ENCODE assay signal across 2 cellular contexts in genomic region chr1:109482796-109483638, GRCh38.
TF ChIP-seq lines count a peak whose summit lies in the region.

No MANE protein-coding gene starts in this region.

TF ChIP-seq in HCT116, 20 proteins besides CTCF, POLR2A, EP300 and RAD21:
- no peak for TF ChIP-seq ELF1 (IDR thresholded peaks at IDR 0.05; ENCODE audit: borderline replicate concordance, low read depth)
- no peak for TF ChIP-seq CBX3 (IDR thresholded peaks at IDR 0.05; ENCODE audit: low read depth)
- no peak for TF ChIP-seq SRF (IDR thresholded peaks at IDR 0.05; ENCODE audit: low read depth)
- TF ChIP-seq REST (IDR thresholded peaks at IDR 0.05; ENCODE audit: low read depth), result no peak
- TF ChIP-seq ZBTB33 (IDR thresholded peaks at IDR 0.05; ENCODE audit: extremely low read depth, insufficient replicate concordance, low read length), result no peak
- TF ChIP-seq ZNF274 (IDR thresholded peaks at IDR 0.05; ENCODE audit: low read depth, low read length), result no peak
- TF ChIP-seq CEBPB (IDR thresholded peaks at IDR 0.05; ENCODE audit: low read depth), result no peak
- no peak for TF ChIP-seq FOSL1 (IDR thresholded peaks at IDR 0.05; ENCODE audit: low read depth)
- no peak for TF ChIP-seq YY1 (IDR thresholded peaks at IDR 0.05; ENCODE audit: extremely low read depth, insufficient replicate concordance, low read depth, low read length)

TF ChIP-seq in neural cell, 6 proteins besides CTCF, POLR2A, EP300 and RAD21:
- TF ChIP-seq TAF1 (IDR thresholded peaks at IDR 0.05; ENCODE audit: low read depth) (no peak), EZH2 (IDR thresholded peaks at IDR 0.05; ENCODE audit: borderline replicate concordance, insufficient read depth, low read length, poor library complexity, severe bottlenecking) (no peak), MXI1 (conservative IDR thresholded peaks at IDR 0.05; ENCODE audit: poor library complexity, severe bottlenecking) (peak; percentile 57), SMC3 (conservative IDR thresholded peaks at IDR 0.05; ENCODE audit: poor library complexity) (peak; percentile 34), POLR2AphosphoS5 (IDR thresholded peaks at IDR 0.05) (peak; percentile 44), REST (IDR thresholded peaks at IDR 0.05; ENCODE audit: borderline replicate concordance) (no peak)
